In genomic region chr15:37034392-37034791, GRCh38 we compare ENCODE assay signal across 24 cellular contexts.
DNase-seq lines count a peak whose midpoint lies in the region; ATAC-seq, FAIRE-seq and TF ChIP-seq lines count a peak whose summit lies in the region.
"Had no signal": no experiment of that assay in that cellular context is flagged by ENCODE, and none has a peak within 500 bp of the region (broad histone marks: within the 10 kb centered on the region; RNA-seq: fewer than 3 reads in every experiment).

No MANE protein-coding gene starts in this region.

- POLR2A ChIA-PET in HepG2 (lab: Yijun Ruan, JAX): interaction anchor here (1.7 kb wide), 1 partner anchor 67 kb away, joined by 5 read pairs; no protein-coding TSS in a partner anchor
- POLR2A ChIA-PET in MCF 10A (lab: Yijun Ruan, JAX): interaction anchor here (0.6 kb wide), 2 partner anchors 60 to 249 kb away, joined by 3 read pairs; no protein-coding TSS in a partner anchor

- H3K9me3 ChIP-seq in HepG2 (ENCODE audit: low read length): no peaks in the 10 kb centered on the region
- H3K9me3 ChIP-seq in right lobe of liver: no peaks in the 10 kb centered on the region
- no peaks in the 10 kb centered on the region for H3K9me3 ChIP-seq in WERI-Rb-1 (ENCODE audit: severe bottlenecking)
- H3K9me3 ChIP-seq in muscle layer of duodenum (ENCODE audit: control insufficient read depth in 1 of 2, low read length in 2 of 2): no peaks in the 10 kb centered on the region
- H3K9me3 ChIP-seq in uterus: no peaks in the 10 kb centered on the region
- H3K9me3 ChIP-seq: BE2C, SJSA1, transverse colon had no signal

- no peaks in the 10 kb centered on the region for H3K79me2 ChIP-seq in HepG2 (ENCODE audit: insufficient read depth, low read length)

- in situ Hi-C loops in HepG2 (cut with HindIII; ENCODE audit: extremely low pct_ligation_motif_present, low pct_unique_long_range_greater_than_20kb): no loop called here

- WGBS in HepG2 (ENCODE audit: low lambda C conversion rate): 95% methylated on average over 6 of the region's 7 CpGs
- WGBS in right lobe of liver (ENCODE audit: insufficient coverage, low coverage, low lambda C conversion rate, missing lambda C conversion rate): 98% methylated on average over 5 of the region's 7 CpGs

- no TSS peak for BruUV-seq in HepG2 (replicated peaks; lab: Mats Ljungman, UMichigan)
- BruUV-seq in MCF 10A (replicated peaks; lab: Mats Ljungman, UMichigan): no TSS peak

- no peak overlapping the region for H2AFZ ChIP-seq in HepG2 (ENCODE audit: low read length)
- H2AFZ ChIP-seq: GM23248 had no signal

- peaks cover 30% of the 10 kb centered on the region for H3K4me1 ChIP-seq in HepG2 (ENCODE audit: insufficient read depth, low read length)
- no peaks in the 10 kb centered on the region for H3K4me1 ChIP-seq in right lobe of liver
- peaks cover 0 to 47% of the 10 kb centered on the region in 2 donors for H3K4me1 ChIP-seq in muscle layer of duodenum (ENCODE audit: control insufficient read depth in 1 of 2, insufficient read depth in 2 of 2, low read length in 2 of 2)
- H3K4me1 ChIP-seq in uterus: no peaks in the 10 kb centered on the region
- H3K4me1 ChIP-seq: SJSA1 had no signal

- CTCF ChIA-PET in HepG2 (lab: Yijun Ruan, JAX; ENCODE audit: low intra/inter-chr PET ratio, low total read pairs): no interaction called here
- CTCF ChIA-PET in MCF 10A (lab: Yijun Ruan, JAX): interaction anchor here (0.6 to 0.7 kb wide), 2 partner anchors 1306 to 1591 kb away, joined by 3 read pairs; no protein-coding TSS in a partner anchor

- DNase-seq in HepG2 (ENCODE audit: low spot score): no peak
- DNase-seq in right lobe of liver: no peak
- no peak for DNase-seq in WERI-Rb-1
- no peak for DNase-seq in uterus
- no peak for DNase-seq in MCF 10A (ENCODE audit: unreplicated experiment)
- DNase-seq in cortex of kidney (lab: John Stamatoyannopoulos, UW): no peak
- DNase-seq: activated CD8-positive, alpha-beta memory T cell treated with anti-CD3 and anti-CD28 coated beads, Interleukin-2, amount 10 ng/mL, durations not matched to agents 7 days and 5 days; activated naive CD4-positive, alpha-beta T cell; activated T-cell treated with anti-CD3 and anti-CD28 coated beads, Interleukin-2, amount 50 U/mL, for 48 hours; BE2C; dorsolateral prefrontal cortex; GM23248; immature natural killer cell; IMR-90; left colon; mesendoderm; NCI-H2107; occipital lobe; T-helper 1 cell; transverse colon had no signal

- ATAC-seq in HepG2 (no peak), right lobe of liver (no peak), GM21717 (IDR thresholded peaks at IDR 0.05; ENCODE audit: unreplicated experiment) (no peak)
- ATAC-seq: activated CD8-positive, alpha-beta memory T cell treated with anti-CD3 and anti-CD28 coated beads, Interleukin-2, amount 10 ng/mL, durations not matched to agents 7 days and 5 days; left colon; stimulated activated effector memory CD8-positive, alpha-beta T cell treated with anti-CD3 and anti-CD28 coated beads, Interleukin-12 subunit alpha, Interleukin-12 subunit beta, amount 100 ng/mL, for 72 hours had no signal

- H3K27ac ChIP-seq in HepG2 (ENCODE audit: extremely low read length, insufficient read depth, low read length): peak overlapping the region; percentile 69
- H3K27ac ChIP-seq in right lobe of liver: no peak overlapping the region
- H3K27ac ChIP-seq in WERI-Rb-1: peak overlapping the region; percentile 85
- H3K27ac ChIP-seq in muscle layer of duodenum (ENCODE audit: low read length): peak overlapping the region; percentile 10
- peak overlapping the region; percentile 16 to 33 for H3K27ac ChIP-seq in uterus
- H3K27ac ChIP-seq: GM23248, SJSA1 had no signal

- no peaks in the 10 kb centered on the region for H3K9me3 Mint-ChIP-seq in MCF 10A (ENCODE audit: unreplicated experiment)
- H3K9me3 Mint-ChIP-seq: stimulated activated effector memory CD8-positive, alpha-beta T cell treated with anti-CD3 and anti-CD28 coated beads, Interleukin-12 subunit alpha, Interleukin-12 subunit beta, amount 100 ng/mL, for 72 hours had no signal

- H3K36me3 ChIP-seq in HepG2 (replicated peaks in 1 of 2; ENCODE audit: control insufficient read depth in 1 of 2, insufficient read depth in 2 of 2, low read length in 2 of 2) (0 out of 5 replicates have a peak, but pooled peaks cover 0 to 2% of the 10 kb centered on the region in 2 experiments), right lobe of liver (no peaks in the 10 kb centered on the region), WERI-Rb-1 (peaks cover 79% of the 10 kb centered on the region), muscle layer of duodenum (ENCODE audit: control insufficient read depth in 1 of 2, insufficient read depth in 2 of 2, low read length in 2 of 2) (peaks cover 0 to under 1% of the 10 kb centered on the region in 2 donors), uterus (no peaks in the 10 kb centered on the region)
- H3K36me3 ChIP-seq: SJSA1, transverse colon had no signal

- no peak overlapping the region for H3K4me2 ChIP-seq in HepG2 (ENCODE audit: low read depth, low read length)

- no peak for FAIRE-seq in HepG2 (lab: Jason Lieb, UNC)

- no peak for TF ChIP-seq RAD21 in HepG2 (CRISPR knock-in tag; IDR thresholded peaks at IDR 0.05)

- peaks cover 7% of the 10 kb centered on the region for H3K36me3 Mint-ChIP-seq in MCF 10A (ENCODE audit: insufficient read depth, unreplicated experiment)
- H3K36me3 Mint-ChIP-seq: activated CD8-positive, alpha-beta memory T cell treated with anti-CD3 and anti-CD28 coated beads, Interleukin-2, amount 10 ng/mL, durations not matched to agents 7 days and 5 days; immature natural killer cell; stimulated activated effector memory CD8-positive, alpha-beta T cell treated with anti-CD3 and anti-CD28 coated beads, Interleukin-12 subunit alpha, Interleukin-12 subunit beta, amount 100 ng/mL, for 72 hours had no signal

- no peak overlapping the region for H3K4me3 ChIP-seq in HepG2 (replicated peaks in 1 of 3; ENCODE audit: insufficient read depth in 1 of 3, low read depth in 2 of 3, low read length in 3 of 3)
- no peak overlapping the region for H3K4me3 ChIP-seq in right lobe of liver
- no peak overlapping the region for H3K4me3 ChIP-seq in WERI-Rb-1 (ENCODE audit: low read depth, low read length)
- no peak overlapping the region for H3K4me3 ChIP-seq in muscle layer of duodenum (ENCODE audit: low read depth in 1 of 2, low read length in 2 of 2)
- no peak overlapping the region for H3K4me3 ChIP-seq in uterus
- H3K4me3 ChIP-seq: dorsolateral prefrontal cortex, GM23248, SJSA1, transverse colon had no signal

- H3K9ac ChIP-seq in HepG2 (ENCODE audit: insufficient read depth, low read depth, low read length): no peak overlapping the region
- H3K9ac ChIP-seq: GM23248 had no signal

- TF ChIP-seq CTCF in HepG2 (CRISPR knock-in tag; IDR thresholded peaks at IDR 0.05): no peak
- TF ChIP-seq CTCF in right lobe of liver (IDR thresholded peaks at IDR 0.05): no peak
- TF ChIP-seq CTCF in WERI-Rb-1 (IDR thresholded peaks at IDR 0.05; ENCODE audit: low read depth, low read length): no peak
- no peak for TF ChIP-seq CTCF in uterus (IDR thresholded peaks at IDR 0.05)
- no peak for TF ChIP-seq CTCF in MCF 10A (IDR thresholded peaks at IDR 0.05; ENCODE audit: unreplicated experiment)

- no peak overlapping the region for H3K27ac Mint-ChIP-seq in MCF 10A (ENCODE audit: low read depth, unreplicated experiment)
- H3K27ac Mint-ChIP-seq: activated CD8-positive, alpha-beta memory T cell treated with anti-CD3 and anti-CD28 coated beads, Interleukin-2, amount 10 ng/mL, durations not matched to agents 7 days and 5 days; immature natural killer cell; stimulated activated effector memory CD8-positive, alpha-beta T cell treated with anti-CD3 and anti-CD28 coated beads, Interleukin-12 subunit alpha, Interleukin-12 subunit beta, amount 100 ng/mL, for 72 hours had no signal

- no peaks in the 10 kb centered on the region for H4K20me1 ChIP-seq in HepG2 (ENCODE audit: insufficient read depth, low read length)

- no peaks in the 10 kb centered on the region for H3K4me1 Mint-ChIP-seq in MCF 10A (ENCODE audit: insufficient read depth, unreplicated experiment)
- H3K4me1 Mint-ChIP-seq: activated CD8-positive, alpha-beta memory T cell treated with anti-CD3 and anti-CD28 coated beads, Interleukin-2, amount 10 ng/mL, durations not matched to agents 7 days and 5 days; immature natural killer cell; stimulated activated effector memory CD8-positive, alpha-beta T cell treated with anti-CD3 and anti-CD28 coated beads, Interleukin-12 subunit alpha, Interleukin-12 subunit beta, amount 100 ng/mL, for 72 hours had no signal

- no peak overlapping the region for H3K4me3 Mint-ChIP-seq in MCF 10A (ENCODE audit: unreplicated experiment)
- H3K4me3 Mint-ChIP-seq: activated CD8-positive, alpha-beta memory T cell treated with anti-CD3 and anti-CD28 coated beads, Interleukin-2, amount 10 ng/mL, durations not matched to agents 7 days and 5 days; immature natural killer cell; stimulated activated effector memory CD8-positive, alpha-beta T cell treated with anti-CD3 and anti-CD28 coated beads, Interleukin-12 subunit alpha, Interleukin-12 subunit beta, amount 100 ng/mL, for 72 hours had no signal

- H3K27me3 ChIP-seq in HepG2 (ENCODE audit: control insufficient read depth in 1 of 2, insufficient read depth in 2 of 2, low read length in 2 of 2) (no peaks in the 10 kb centered on the region), right lobe of liver (no peaks in the 10 kb centered on the region), WERI-Rb-1 (ENCODE audit: insufficient read depth, low read depth, severe bottlenecking) (no peaks in the 10 kb centered on the region), muscle layer of duodenum (ENCODE audit: low read depth, low read length) (no peaks in the 10 kb centered on the region), uterus (no peaks in the 10 kb centered on the region)
- H3K27me3 ChIP-seq: BE2C, SJSA1, transverse colon had no signal

- TF ChIP-seq EP300 in HepG2 (IDR thresholded peaks at IDR 0.05; ENCODE audit: low read depth in 2 of 2, low read length in 2 of 2) (no peak), HepG2 (CRISPR knock-in tag; IDR thresholded peaks at IDR 0.05; ENCODE audit: borderline replicate concordance) (no peak)

- intact Hi-C loops in HepG2 (cut with micrococcal nuclease; ENCODE audit: unreplicated experiment) (no loop called here), right lobe of liver (cut with DNase I) (no loop called here), uterus (cut with DNase I; ENCODE audit: low total_unique reads) (no loop called here), MCF 10A (cut with micrococcal nuclease) (no loop called here)

- no peak for TF ChIP-seq POLR2A in HepG2 (IDR thresholded peaks at IDR 0.05; ENCODE audit: insufficient read depth in 1 of 2, low read depth in 2 of 2, low read length in 2 of 2)
- no peak for TF ChIP-seq POLR2A in right lobe of liver (IDR thresholded peaks at IDR 0.05)
- no peak for TF ChIP-seq POLR2A in uterus (IDR thresholded peaks at IDR 0.05)

- H3K27me3 Mint-ChIP-seq in MCF 10A (ENCODE audit: insufficient read depth, unreplicated experiment): no peaks in the 10 kb centered on the region
- H3K27me3 Mint-ChIP-seq: activated CD8-positive, alpha-beta memory T cell treated with anti-CD3 and anti-CD28 coated beads, Interleukin-2, amount 10 ng/mL, durations not matched to agents 7 days and 5 days had no signal

Comparison
In these comparisons a context has a peak if more than half of its experiments do, and no peak if none do; other contexts are left out.
1. H3K27ac ChIP-seq: peak in HepG2 (single experiment), WERI-Rb-1 (single experiment), muscle layer of duodenum (single experiment) and uterus (2 of 2); none in right lobe of liver (0 of 3).